1 cellular context compared by ENCODE assay signal in genomic region chr2:74529357-74530238, GRCh38.
TF ChIP-seq lines count a peak whose summit lies in the region.

Gene AUP1 (minus strand): TSS chr2:74529706. CDS start chr2:74529629, 77 bp downstream.
Gene HTRA2 (plus strand): TSS chr2:74529933. CDS start chr2:74530007, 74 bp downstream.

TF ChIP-seq in K562, 482 proteins besides CTCF, POLR2A, EP300 and RAD21 (continued from another document and continues in another):
- TF ChIP-seq ARID4B (CRISPR knock-in tag; IDR thresholded peaks at IDR 0.05) (0 out of 2 replicates have a peak, but pooled peaks have one; percentile 66), HDAC2 (IDR thresholded peaks at IDR 0.05) (peak; percentile 39; the same call in 1 of the 2 replicates), HNRNPLL (IDR thresholded peaks at IDR 0.05; ENCODE audit: low read depth, low read length, poor library complexity, severe bottlenecking) (peak; percentile 65), ATF3 (IDR thresholded peaks at IDR 0.05) (no peak), ATF3 (CRISPR knock-in tag; conservative IDR thresholded peaks at IDR 0.05) (no peak), FOXA3 (CRISPR knock-in tag; conservative IDR thresholded peaks at IDR 0.05 in 1 of 2, IDR thresholded peaks at IDR 0.05 in 1 of 2) (no peak), NEUROD1 (IDR thresholded peaks at IDR 0.05; ENCODE audit: borderline replicate concordance, low read depth, low read length, partially characterized antibody) (peak; percentile 27), LEF1 (IDR thresholded peaks at IDR 0.05) (no peak), ZNF583 (CRISPR knock-in tag; IDR thresholded peaks at IDR 0.05) (no peak), PBX2 (CRISPR knock-in tag; IDR thresholded peaks at IDR 0.05; ENCODE audit: low read depth) (no peak), PBX2 (tag; conservative IDR thresholded peaks at IDR 0.05; ENCODE audit: low read depth) (no peak), RERE (CRISPR knock-in tag; IDR thresholded peaks at IDR 0.05; ENCODE audit: borderline replicate concordance) (no peak), THAP12 (CRISPR knock-in tag; IDR thresholded peaks at IDR 0.05) (0 out of 2 replicates have a peak, but pooled peaks have one; percentile 61), NFXL1 (CRISPR knock-in tag; IDR thresholded peaks at IDR 0.05) (no peak), JUN (IDR thresholded peaks at IDR 0.05; ENCODE audit: borderline replicate concordance, low read depth, low read length) (no peak), JUN (CRISPR knock-in tag; IDR thresholded peaks at IDR 0.05; ENCODE audit: borderline replicate concordance) (no peak), GTF2F1 (IDR thresholded peaks at IDR 0.05; ENCODE audit: low read depth, low read length) (peak; percentile 49; the same call in 1 of the 2 replicates), ZNF165 (CRISPR knock-in tag; IDR thresholded peaks at IDR 0.05; ENCODE audit: borderline replicate concordance) (no peak), ESRRA (IDR thresholded peaks at IDR 0.05; ENCODE audit: borderline replicate concordance, low read depth) (peak; percentile 62; the same call in 1 of the 2 replicates), STAT5A (IDR thresholded peaks at IDR 0.05; ENCODE audit: borderline replicate concordance, low read length) (no peak), ZBTB8A (IDR thresholded peaks at IDR 0.05; ENCODE audit: partially characterized antibody) (no peak), RBBP5 (IDR thresholded peaks at IDR 0.05; ENCODE audit: borderline replicate concordance, insufficient read depth, low read length, poor library complexity, severe bottlenecking) (peak; percentile 96), ZNF316 (IDR thresholded peaks at IDR 0.05) (peak; percentile 24), CUX1 (CRISPR knock-in tag; IDR thresholded peaks at IDR 0.05) (no peak), LARP7 (IDR thresholded peaks at IDR 0.05) (0 out of 2 replicates have a peak, but pooled peaks have one; percentile 9), ZNF140 (CRISPR knock-in tag; IDR thresholded peaks at IDR 0.05) (no peak), HDAC6 (IDR thresholded peaks at IDR 0.05; ENCODE audit: low read depth, low read length) (no peak), MTF1 (CRISPR knock-in tag; IDR thresholded peaks at IDR 0.05; ENCODE audit: borderline replicate concordance) (no peak), NCOA1 (IDR thresholded peaks at IDR 0.05; ENCODE audit: low read depth) (peak; percentile 13; the same call in 1 of the 2 replicates), KLF10 (CRISPR knock-in tag; IDR thresholded peaks at IDR 0.05) (no peak), STAT6 (CRISPR knock-in tag; IDR thresholded peaks at IDR 0.05) (no peak)
